Comparison of ENCODE assay signal across 1 cellular context in the genomic region with DNA sequence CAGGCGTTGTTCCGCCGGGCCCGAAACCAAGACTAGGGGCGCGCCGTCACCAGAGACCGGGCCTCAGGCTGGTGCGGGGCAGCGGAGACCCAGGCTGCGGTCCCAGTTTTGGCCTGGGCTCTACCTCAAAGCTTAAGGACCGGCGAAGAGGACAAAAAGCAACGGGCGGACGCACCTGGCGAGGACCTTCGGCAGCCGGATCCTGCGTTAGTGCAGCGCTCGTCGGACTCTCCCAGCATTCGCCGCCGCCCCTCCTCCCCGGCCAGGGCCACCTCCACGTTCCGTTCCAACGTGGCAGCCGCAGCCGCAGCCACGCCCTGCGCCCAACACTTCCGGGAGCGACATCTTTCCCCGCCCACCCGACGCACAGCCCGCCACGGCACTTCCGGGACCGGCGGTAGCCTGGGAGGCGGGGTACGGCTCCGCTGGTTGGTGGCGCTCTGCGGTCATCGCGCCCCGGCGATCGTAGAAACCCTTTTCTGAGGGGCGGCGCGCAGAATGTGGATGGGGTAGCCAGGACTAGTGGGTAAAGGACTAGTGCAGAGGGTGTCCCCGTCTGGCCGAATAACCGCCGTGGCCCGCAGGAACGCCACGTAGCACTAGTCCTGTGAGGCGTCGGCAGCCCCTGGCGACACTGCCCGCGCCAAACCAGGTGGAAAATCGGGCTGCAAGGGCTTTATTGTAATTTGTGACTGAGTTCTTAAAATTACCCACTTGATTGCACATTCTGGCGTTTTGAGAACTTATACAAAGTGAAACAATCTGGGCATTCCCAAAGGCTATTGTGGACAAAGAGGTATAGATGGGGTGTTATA.
TF ChIP-seq lines count a peak whose summit lies in the region.

Gene SEC31A, minus strand, starts transcription at position 241 of the 815 bp plus-strand sequence. CDS start 9,217 bp downstream, outside the sequence.

TF ChIP-seq in K562, 482 proteins besides CTCF, POLR2A, EP300 and RAD21 (continued from another document and continues in another):
- TF ChIP-seq MBD1 (CRISPR knock-in tag; IDR thresholded peaks at IDR 0.05), result no peak
- TF ChIP-seq THRB (CRISPR knock-in tag; conservative IDR thresholded peaks at IDR 0.05), result no peak
- no peak for TF ChIP-seq MCM3 (IDR thresholded peaks at IDR 0.05)
- TF ChIP-seq NFATC3 (IDR thresholded peaks at IDR 0.05), result no peak
- TF ChIP-seq MAFG (tag; conservative IDR thresholded peaks at IDR 0.05), result no peak
- no peak for TF ChIP-seq ZNF239 (CRISPR knock-in tag; IDR thresholded peaks at IDR 0.05)
- no peak for TF ChIP-seq ZNF354B (CRISPR knock-in tag; IDR thresholded peaks at IDR 0.05)
- peak; percentile 83 for TF ChIP-seq L3MBTL2 (IDR thresholded peaks at IDR 0.05)
- TF ChIP-seq CCAR2 (IDR thresholded peaks at IDR 0.05; ENCODE audit: low read depth, low read length), result no peak
- TF ChIP-seq NR4A1 (CRISPR knock-in tag; IDR thresholded peaks at IDR 0.05), result no peak
- TF ChIP-seq NR4A1 (tag; IDR thresholded peaks at IDR 0.05), result no peak
- no peak for TF ChIP-seq MEIS2 (IDR thresholded peaks at IDR 0.05; ENCODE audit: partially characterized antibody)
- peak; percentile 72 to 77 for TF ChIP-seq FOXK2 (conservative IDR thresholded peaks at IDR 0.05 in 1 of 2, IDR thresholded peaks at IDR 0.05 in 1 of 2; ENCODE audit: low read depth in 2 of 2)
- TF ChIP-seq SMARCC2 (IDR thresholded peaks at IDR 0.05; ENCODE audit: low read depth), result no peak
- TF ChIP-seq ZNF121 (CRISPR knock-in tag; conservative IDR thresholded peaks at IDR 0.05), result no peak
- no peak for TF ChIP-seq ZNF124 (CRISPR knock-in tag; IDR thresholded peaks at IDR 0.05)
- TF ChIP-seq TAL1 (IDR thresholded peaks at IDR 0.05), result no peak
- TF ChIP-seq ZFP36 (IDR thresholded peaks at IDR 0.05; ENCODE audit: low read depth, low read length, partially characterized antibody), result no peak
- no peak for TF ChIP-seq ATF2 (CRISPR knock-in tag; IDR thresholded peaks at IDR 0.05)
- no peak for TF ChIP-seq ZNF316 (IDR thresholded peaks at IDR 0.05)
- TF ChIP-seq RBM25 (IDR thresholded peaks at IDR 0.05; ENCODE audit: low read depth, low read length, severe bottlenecking), result no peak
- no peak for TF ChIP-seq ZNF584 (CRISPR knock-in tag; IDR thresholded peaks at IDR 0.05; ENCODE audit: low read depth)
- no peak for TF ChIP-seq NCOA2 (IDR thresholded peaks at IDR 0.05; ENCODE audit: partially characterized antibody in 2 of 2)
- TF ChIP-seq, protein P1, sequence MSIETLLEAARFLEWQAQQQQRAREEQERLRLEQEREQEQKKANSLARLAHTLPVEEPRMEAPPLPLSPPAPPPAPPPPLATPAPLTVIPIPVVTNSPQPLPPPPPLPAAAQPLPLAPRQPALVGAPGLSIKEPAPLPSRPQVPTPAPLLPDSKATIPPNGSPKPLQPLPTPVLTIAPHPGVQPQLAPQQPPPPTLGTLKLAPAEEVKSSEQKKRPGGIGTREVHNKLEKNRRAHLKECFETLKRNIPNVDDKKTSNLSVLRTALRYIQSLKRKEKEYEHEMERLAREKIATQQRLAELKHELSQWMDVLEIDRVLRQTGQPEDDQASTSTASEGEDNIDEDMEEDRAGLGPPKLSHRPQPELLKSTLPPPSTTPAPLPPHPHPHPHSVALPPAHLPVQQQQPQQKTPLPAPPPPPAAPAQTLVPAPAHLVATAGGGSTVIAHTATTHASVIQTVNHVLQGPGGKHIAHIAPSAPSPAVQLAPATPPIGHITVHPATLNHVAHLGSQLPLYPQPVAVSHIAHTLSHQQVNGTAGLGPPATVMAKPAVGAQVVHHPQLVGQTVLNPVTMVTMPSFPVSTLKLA (conservative IDR thresholded peaks at IDR 0.05), result peak; percentile 93 to 97
- TF ChIP-seq MTA3 (IDR thresholded peaks at IDR 0.05; ENCODE audit: borderline replicate concordance), result peak; percentile 88; the same call in 1 of the 2 replicates
- TF ChIP-seq, protein P2, sequence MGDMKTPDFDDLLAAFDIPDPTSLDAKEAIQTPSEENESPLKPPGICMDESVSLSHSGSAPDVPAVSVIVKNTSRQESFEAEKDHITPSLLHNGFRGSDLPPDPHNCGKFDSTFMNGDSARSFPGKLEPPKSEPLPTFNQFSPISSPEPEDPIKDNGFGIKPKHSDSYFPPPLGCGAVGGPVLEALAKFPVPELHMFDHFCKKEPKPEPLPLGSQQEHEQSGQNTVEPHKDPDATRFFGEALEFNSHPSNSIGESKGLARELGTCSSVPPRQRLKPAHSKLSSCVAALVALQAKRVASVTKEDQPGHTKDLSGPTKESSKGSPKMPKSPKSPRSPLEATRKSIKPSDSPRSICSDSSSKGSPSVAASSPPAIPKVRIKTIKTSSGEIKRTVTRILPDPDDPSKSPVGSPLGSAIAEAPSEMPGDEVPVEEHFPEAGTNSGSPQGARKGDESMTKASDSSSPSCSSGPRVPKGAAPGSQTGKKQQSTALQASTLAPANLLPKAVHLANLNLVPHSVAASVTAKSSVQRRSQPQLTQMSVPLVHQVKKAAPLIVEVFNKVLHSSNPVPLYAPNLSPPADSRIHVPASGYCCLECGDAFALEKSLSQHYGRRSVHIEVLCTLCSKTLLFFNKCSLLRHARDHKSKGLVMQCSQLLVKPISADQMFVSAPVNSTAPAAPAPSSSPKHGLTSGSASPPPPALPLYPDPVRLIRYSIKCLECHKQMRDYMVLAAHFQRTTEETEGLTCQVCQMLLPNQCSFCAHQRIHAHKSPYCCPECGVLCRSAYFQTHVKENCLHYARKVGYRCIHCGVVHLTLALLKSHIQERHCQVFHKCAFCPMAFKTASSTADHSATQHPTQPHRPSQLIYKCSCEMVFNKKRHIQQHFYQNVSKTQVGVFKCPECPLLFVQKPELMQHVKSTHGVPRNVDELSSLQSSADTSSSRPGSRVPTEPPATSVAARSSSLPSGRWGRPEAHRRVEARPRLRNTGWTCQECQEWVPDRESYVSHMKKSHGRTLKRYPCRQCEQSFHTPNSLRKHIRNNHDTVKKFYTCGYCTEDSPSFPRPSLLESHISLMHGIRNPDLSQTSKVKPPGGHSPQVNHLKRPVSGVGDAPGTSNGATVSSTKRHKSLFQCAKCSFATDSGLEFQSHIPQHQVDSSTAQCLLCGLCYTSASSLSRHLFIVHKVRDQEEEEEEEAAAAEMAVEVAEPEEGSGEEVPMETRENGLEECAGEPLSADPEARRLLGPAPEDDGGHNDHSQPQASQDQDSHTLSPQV (IDR thresholded peaks at IDR 0.05), result no peak; the same call in 1 of the 2 replicates
- TF ChIP-seq, protein P3, sequence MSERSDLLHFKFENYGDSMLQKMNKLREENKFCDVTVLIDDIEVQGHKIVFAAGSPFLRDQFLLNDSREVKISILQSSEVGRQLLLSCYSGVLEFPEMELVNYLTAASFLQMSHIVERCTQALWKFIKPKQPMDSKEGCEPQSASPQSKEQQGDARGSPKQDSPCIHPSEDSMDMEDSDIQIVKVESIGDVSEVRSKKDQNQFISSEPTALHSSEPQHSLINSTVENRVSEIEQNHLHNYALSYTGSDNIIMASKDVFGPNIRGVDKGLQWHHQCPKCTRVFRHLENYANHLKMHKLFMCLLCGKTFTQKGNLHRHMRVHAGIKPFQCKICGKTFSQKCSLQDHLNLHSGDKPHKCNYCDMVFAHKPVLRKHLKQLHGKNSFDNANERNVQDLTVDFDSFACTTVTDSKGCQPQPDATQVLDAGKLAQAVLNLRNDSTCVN (CRISPR knock-in tag; IDR thresholded peaks at IDR 0.05), result no peak
- TF ChIP-seq, protein P4, sequence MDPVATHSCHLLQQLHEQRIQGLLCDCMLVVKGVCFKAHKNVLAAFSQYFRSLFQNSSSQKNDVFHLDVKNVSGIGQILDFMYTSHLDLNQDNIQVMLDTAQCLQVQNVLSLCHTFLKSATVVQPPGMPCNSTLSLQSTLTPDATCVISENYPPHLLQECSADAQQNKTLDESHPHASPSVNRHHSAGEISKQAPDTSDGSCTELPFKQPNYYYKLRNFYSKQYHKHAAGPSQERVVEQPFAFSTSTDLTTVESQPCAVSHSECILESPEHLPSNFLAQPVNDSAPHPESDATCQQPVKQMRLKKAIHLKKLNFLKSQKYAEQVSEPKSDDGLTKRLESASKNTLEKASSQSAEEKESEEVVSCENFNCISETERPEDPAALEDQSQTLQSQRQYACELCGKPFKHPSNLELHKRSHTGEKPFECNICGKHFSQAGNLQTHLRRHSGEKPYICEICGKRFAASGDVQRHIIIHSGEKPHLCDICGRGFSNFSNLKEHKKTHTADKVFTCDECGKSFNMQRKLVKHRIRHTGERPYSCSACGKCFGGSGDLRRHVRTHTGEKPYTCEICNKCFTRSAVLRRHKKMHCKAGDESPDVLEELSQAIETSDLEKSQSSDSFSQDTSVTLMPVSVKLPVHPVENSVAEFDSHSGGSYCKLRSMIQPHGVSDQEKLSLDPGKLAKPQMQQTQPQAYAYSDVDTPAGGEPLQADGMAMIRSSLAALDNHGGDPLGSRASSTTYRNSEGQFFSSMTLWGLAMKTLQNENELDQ (CRISPR knock-in tag; IDR thresholded peaks at IDR 0.05; ENCODE audit: borderline replicate concordance), result no peak
- no peak for TF ChIP-seq ZNF24 (IDR thresholded peaks at IDR 0.05)
- TF ChIP-seq U2AF1 (optimal IDR thresholded peaks at IDR 0.05; ENCODE audit: low read depth, low read length), result no peak
- TF ChIP-seq CEBPG (CRISPR knock-in tag; IDR thresholded peaks at IDR 0.05), result no peak
- no peak for TF ChIP-seq CEBPG (tag; conservative IDR thresholded peaks at IDR 0.05 in 1 of 2, IDR thresholded peaks at IDR 0.05 in 1 of 2)
- no peak for TF ChIP-seq ZNF586 (CRISPR knock-in tag; conservative IDR thresholded peaks at IDR 0.05)
- TF ChIP-seq SMARCA4 (IDR thresholded peaks at IDR 0.05), result no peak
- TF ChIP-seq TEAD1 (CRISPR knock-in tag; IDR thresholded peaks at IDR 0.05), result no peak
- peak in 1 of 2 experiments; percentile 53; a peak in 2 of 4 replicates for TF ChIP-seq TRIM24 (IDR thresholded peaks at IDR 0.05)
- no peak for TF ChIP-seq CC2D1A (IDR thresholded peaks at IDR 0.05)
- no peak; the same call in 1 of the 2 replicates for TF ChIP-seq TEAD4 (IDR thresholded peaks at IDR 0.05; ENCODE audit: low read length)
- TF ChIP-seq TEAD4 (CRISPR knock-in tag; IDR thresholded peaks at IDR 0.05; ENCODE audit: borderline replicate concordance), result no peak
- TF ChIP-seq MECOM (CRISPR knock-in tag; IDR thresholded peaks at IDR 0.05), result no peak
- no peak for TF ChIP-seq ZNF780A (CRISPR knock-in tag; IDR thresholded peaks at IDR 0.05)
- TF ChIP-seq SP2 (IDR thresholded peaks at IDR 0.05; ENCODE audit: extremely low read depth, low read depth, low read length, poor library complexity, severe bottlenecking), result peak; percentile 28
- no peak for TF ChIP-seq NFIX (CRISPR knock-in tag; IDR thresholded peaks at IDR 0.05; ENCODE audit: low read depth)
- no peak for TF ChIP-seq HDAC6 (IDR thresholded peaks at IDR 0.05; ENCODE audit: low read depth, low read length)
- TF ChIP-seq THRAP3 (IDR thresholded peaks at IDR 0.05; ENCODE audit: borderline replicate concordance), result no peak
- no peak for TF ChIP-seq POLR3G (IDR thresholded peaks at IDR 0.05; ENCODE audit: extremely low read depth, insufficient read length, insufficient replicate concordance)
- TF ChIP-seq DDX20 (tag; IDR thresholded peaks at IDR 0.05; ENCODE audit: low read depth), result no peak
- TF ChIP-seq, protein P5, sequence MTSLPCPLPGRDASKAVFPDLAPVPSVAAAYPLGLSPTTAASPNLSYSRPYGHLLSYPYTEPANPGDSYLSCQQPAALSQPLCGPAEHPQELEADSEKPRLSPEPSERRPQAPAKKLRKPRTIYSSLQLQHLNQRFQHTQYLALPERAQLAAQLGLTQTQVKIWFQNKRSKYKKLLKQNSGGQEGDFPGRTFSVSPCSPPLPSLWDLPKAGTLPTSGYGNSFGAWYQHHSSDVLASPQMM (CRISPR knock-in tag; IDR thresholded peaks at IDR 0.05), result no peak
- TF ChIP-seq MEF2D (tag; conservative IDR thresholded peaks at IDR 0.05; ENCODE audit: low read depth), result no peak
- peak; percentile 88; the same call in 1 of the 2 replicates for TF ChIP-seq ESRRA (IDR thresholded peaks at IDR 0.05; ENCODE audit: borderline replicate concordance, low read depth)
- no peak for TF ChIP-seq ARID2 (IDR thresholded peaks at IDR 0.05)
- TF ChIP-seq HNRNPH1 (optimal IDR thresholded peaks at IDR 0.05; ENCODE audit: low read depth, low read length), result no peak
- peak; percentile 87 for TF ChIP-seq POLR2H (tag; IDR thresholded peaks at IDR 0.05; ENCODE audit: low read depth)
